In genomic region chr7:28825817-28826448, GRCh38 we compare ENCODE assay signal across 1 cellular context.
A peak's percentile ranks its signal among the peaks of the same experiment; 100 is the strongest.
TF ChIP-seq lines count a peak whose summit lies in the region.
"Not testable (repeated sequence)": the region's sequence is repeated elsewhere in the genome, so short reads cannot be mapped to it uniquely, and the experiment has no call there.

No MANE protein-coding gene starts in this region.

TF ChIP-seq in K562, 482 proteins besides CTCF, POLR2A, EP300 and RAD21 (continued from another document):
- peak; percentile 93 for TF ChIP-seq ZNF395 (CRISPR knock-in tag; IDR thresholded peaks at IDR 0.05)
- peak; percentile 63; the same call in 1 of the 2 replicates for TF ChIP-seq NFXL1 (CRISPR knock-in tag; IDR thresholded peaks at IDR 0.05)
- TF ChIP-seq KLF6 (CRISPR knock-in tag; IDR thresholded peaks at IDR 0.05; ENCODE audit: borderline replicate concordance) = peak; percentile 82; the same call in 1 of the 2 replicates
- 0 out of 2 replicates have a peak, but pooled peaks have one; percentile 30 for TF ChIP-seq ATF4 (CRISPR knock-in tag; IDR thresholded peaks at IDR 0.05)
- TF ChIP-seq MECOM (CRISPR knock-in tag; IDR thresholded peaks at IDR 0.05) = 0 out of 2 replicates have a peak, but pooled peaks have one; percentile 44
- peak; percentile 79; the same call in 1 of the 2 replicates for TF ChIP-seq FOXO4 (CRISPR knock-in tag; IDR thresholded peaks at IDR 0.05)
- peak; percentile 35; the same call in 1 of the 2 replicates for TF ChIP-seq CXXC5 (CRISPR knock-in tag; IDR thresholded peaks at IDR 0.05)
- peak; percentile 68; the same call in 1 of the 2 replicates for TF ChIP-seq E2F3 (CRISPR knock-in tag; IDR thresholded peaks at IDR 0.05)
- peak; percentile 77; the same call in 1 of the 2 replicates for TF ChIP-seq ZNF583 (CRISPR knock-in tag; IDR thresholded peaks at IDR 0.05)
- TF ChIP-seq PYGO2 (tag; IDR thresholded peaks at IDR 0.05) = peak; percentile 89
- TF ChIP-seq HBP1 (CRISPR knock-in tag; IDR thresholded peaks at IDR 0.05) = 0 out of 2 replicates have a peak, but pooled peaks have one; percentile 54
- TF ChIP-seq HDAC8 (tag; IDR thresholded peaks at IDR 0.05) = peak; percentile 82
- peak; percentile 62 for TF ChIP-seq ZKSCAN8 (CRISPR knock-in tag; IDR thresholded peaks at IDR 0.05)
- TF ChIP-seq ZBTB17 (CRISPR knock-in tag; IDR thresholded peaks at IDR 0.05) = peak; percentile 79
- peak; percentile 60; the same call in 1 of the 2 replicates for TF ChIP-seq ZNF766 (CRISPR knock-in tag; conservative IDR thresholded peaks at IDR 0.05)
- TF ChIP-seq IRF9 (tag; IDR thresholded peaks at IDR 0.05) = 0 out of 2 replicates have a peak, but pooled peaks have one; percentile 52
- TF ChIP-seq ZNF175 (CRISPR knock-in tag; IDR thresholded peaks at IDR 0.05; ENCODE audit: low read depth) = peak; percentile 95
- TF ChIP-seq ERF (CRISPR knock-in tag; IDR thresholded peaks at IDR 0.05) = peak; percentile 85; the same call in 1 of the 2 replicates
- peak; percentile 23; the same call in 1 of the 2 replicates for TF ChIP-seq ZNF551 (CRISPR knock-in tag; IDR thresholded peaks at IDR 0.05)
- TF ChIP-seq ZNF740, NR4A1 (CRISPR knock-in tag; IDR thresholded peaks at IDR 0.05): not testable (repeated sequence)
- TF ChIP-seq ZNF740 (tag; IDR thresholded peaks at IDR 0.05) = peak in 1 of 2 experiments; percentile 90; a peak in 2 of 4 replicates
- TF ChIP-seq NR4A1 (tag; IDR thresholded peaks at IDR 0.05) = peak; percentile 80; the same call in 1 of the 2 replicates
